18 cellular contexts compared by ENCODE assay signal in genomic region chr6:105345506-105345905, GRCh38. TPM values are rescaled to one million over a fixed set of nuclear protein-coding genes. Genes with fewer than 3 reads are reported as not detected.
DNase-seq lines count a peak whose midpoint lies in the region; ATAC-seq and TF ChIP-seq lines count a peak whose summit lies in the region.
"Had no signal": no experiment of that assay in that cellular context is flagged by ENCODE, and none has a peak within 500 bp of the region (broad histone marks: within the 10 kb centered on the region; RNA-seq: fewer than 3 reads in every experiment).

No MANE protein-coding gene starts in this region.

- TF ChIP-seq CTCF in HFFc6 (IDR thresholded peaks at IDR 0.05): no peak
- TF ChIP-seq CTCF in dorsolateral prefrontal cortex (IDR thresholded peaks at IDR 0.05 in 54 of 56, conservative IDR thresholded peaks at IDR 0.05 in 2 of 56; ENCODE audit: low read depth in 1 of 56, partially characterized antibody in 56 of 56): peak in 1 of 56 donors; percentile 9

- H3K27ac ChIP-seq in dorsolateral prefrontal cortex: peak overlapping the region in 58 of 59 donors; percentile 10 to 87 (median 72)
- peak overlapping the region; percentile 20 for H3K27ac ChIP-seq in right cardiac atrium (ENCODE audit: low read length)
- peak overlapping the region; percentile 57 for H3K27ac ChIP-seq in skeletal muscle tissue (ENCODE audit: low read depth, low read length)
- H3K27ac ChIP-seq: ascending aorta, ovary, SJCRH30 had no signal

- H3K27ac Mint-ChIP-seq in HFFc6 (peak overlapping the region; percentile 71; the same call in 1 of the 2 replicates), T-helper 17 cell (no peak overlapping the region)

- H3K9me3 ChIP-seq in right cardiac atrium (ENCODE audit: control insufficient read depth, low read length): no peaks in the 10 kb centered on the region
- no peaks in the 10 kb centered on the region for H3K9me3 ChIP-seq in skeletal muscle tissue (ENCODE audit: control insufficient read depth in 3 of 3, low read length in 3 of 3)
- no peaks in the 10 kb centered on the region for H3K9me3 ChIP-seq in T-helper 17 cell (ENCODE audit: control insufficient read depth, low read length, poor library complexity, severe bottlenecking)
- H3K9me3 ChIP-seq: ascending aorta, esophagus squamous epithelium, ovary had no signal

- DNase-seq in HFFc6 (no peak), dorsolateral prefrontal cortex (no peak), right cardiac atrium (no peak), T-helper 17 cell (no peak), NCI-H1092 (lab: John Stamatoyannopoulos, UW) (no peak)
- DNase-seq in activated naive CD4-positive, alpha-beta T cell treated with Interleukin-2 at 50 U/mL for 16 hours: no peak
- DNase-seq: activated CD4-positive, alpha-beta T cell treated with anti-CD3 and anti-CD28 coated beads for 4 hours; COR-L47; esophagus squamous epithelium; GDM1; NCI-H1694; ovary; stimulated activated naive CD4-positive, alpha-beta T cell treated with Interleukin-2 at 50 U/mL for 16 hours; T1000 had no signal

- ATAC-seq in right cardiac atrium: peak; percentile 23 to 64
- ATAC-seq in GM19455 (IDR thresholded peaks at IDR 0.05; ENCODE audit: unreplicated experiment): no peak
- no peak for ATAC-seq in T-helper 17 cell

- 74% methylated on average over 4 of the region's 4 CpGs for WGBS in right cardiac atrium

- H3K36me3 Mint-ChIP-seq in HFFc6 (ENCODE audit: low read depth): peaks cover 14% of the 10 kb centered on the region
- H3K36me3 Mint-ChIP-seq in T-helper 17 cell (ENCODE audit: low read depth): peaks cover 8% of the 10 kb centered on the region

- H3K9ac ChIP-seq in skeletal muscle tissue (ENCODE audit: low read depth in 1 of 3, low read length in 3 of 3): peak overlapping the region in 2 of 3 donors; percentile 15 to 41

- H3K36me3 ChIP-seq in skeletal muscle tissue (ENCODE audit: control insufficient read depth in 3 of 3, insufficient read depth in 3 of 3, low read length in 3 of 3): peaks cover 5 to 9% (median 7%) of the 10 kb centered on the region in 3 donors
- H3K36me3 ChIP-seq: ovary had no signal

- intact Hi-C loops in dorsolateral prefrontal cortex (cut with DNase I) (no loop called here), right cardiac atrium (cut with DNase I) (no loop called here)

- no peak overlapping the region for H3K4me3 ChIP-seq in dorsolateral prefrontal cortex
- no peak overlapping the region for H3K4me3 ChIP-seq in right cardiac atrium (ENCODE audit: low read length)
- H3K4me3 ChIP-seq in skeletal muscle tissue (ENCODE audit: low read length in 3 of 3): no peak overlapping the region
- H3K4me3 ChIP-seq: ascending aorta, esophagus squamous epithelium, ovary, SJCRH30 had no signal

- H3K27me3 ChIP-seq in dorsolateral prefrontal cortex: no peaks in the 10 kb centered on the region
- no peaks in the 10 kb centered on the region for H3K27me3 ChIP-seq in right cardiac atrium (ENCODE audit: control insufficient read depth, insufficient read depth)
- H3K27me3 ChIP-seq in skeletal muscle tissue (ENCODE audit: control insufficient read depth in 3 of 3, insufficient read depth in 3 of 3, low read length in 3 of 3): no peaks in the 10 kb centered on the region
- H3K27me3 ChIP-seq: ascending aorta, esophagus squamous epithelium, ovary, SJCRH30 had no signal

- H3K4me1 Mint-ChIP-seq in HFFc6 (ENCODE audit: low read depth) (peaks cover 16% of the 10 kb centered on the region), T-helper 17 cell (peaks cover 8% of the 10 kb centered on the region)

- H3K4me1 ChIP-seq in right cardiac atrium (ENCODE audit: control insufficient read depth, insufficient read depth, low read length): peaks cover 2% of the 10 kb centered on the region
- H3K4me1 ChIP-seq in skeletal muscle tissue (ENCODE audit: control insufficient read depth in 3 of 3, insufficient read depth in 3 of 3, low read length in 3 of 3): peaks cover 7 to 9% (median 8%) of the 10 kb centered on the region in 3 donors
- H3K4me1 ChIP-seq: ascending aorta, SJCRH30 had no signal

- H3K4me3 Mint-ChIP-seq in HFFc6 (no peak overlapping the region; the same call in 1 of the 2 replicates), T-helper 17 cell (no peak overlapping the region)

- no peaks in the 10 kb centered on the region for H3K9me3 Mint-ChIP-seq in HFFc6

- H3K27me3 Mint-ChIP-seq in HFFc6 (ENCODE audit: insufficient read depth) (no peaks in the 10 kb centered on the region), T-helper 17 cell (no peaks in the 10 kb centered on the region)

RNA-seq across cellular contexts. Expression of gene PREP, which starts 57.4 kb away (rescaled TPM):
- total RNA-seq in HFFc6 (2021; fragmentation: NEBNext Ultra II Directional; extraction: Animal tissue kit (Norgen Biotek cat#: 25700)): 10 to 100 TPM; 35.4 to 42.1 (median 36.8) TPM
- total RNA-seq in dorsolateral prefrontal cortex: 10 to 100 TPM; 17.2 to 55.8 (median 38.5) TPM
- 10 to 100 TPM; 23.8 to 26.8 (median 26.2) TPM for total RNA-seq in right cardiac atrium
- polyA plus RNA-seq in right cardiac atrium: 19.5 TPM
- total RNA-seq in skeletal muscle tissue: 21.4 TPM
- 10 to 100 TPM; 26.2 to 27.8 TPM for total RNA-seq in T-helper 17 cell

Comparison
In these comparisons a context has a peak if more than half of its experiments do, and no peak if none do; other contexts are left out.
1. H3K27ac ChIP-seq: peak in every context shown above with its lines; median percentile 72 in dorsolateral prefrontal cortex; 57 in skeletal muscle tissue; 20 in right cardiac atrium.
2. ATAC-seq: peak in right cardiac atrium (2 of 2); none in GM19455 (single experiment) and T-helper 17 cell (single experiment).